In genomic region chr4:55948726-55949479, GRCh38 we compare ENCODE assay signal across 8 cellular contexts. TPM values are rescaled to one million over a fixed set of nuclear protein-coding genes. Genes with fewer than 3 reads are reported as not detected.
DNase-seq lines count a peak whose midpoint lies in the region; ATAC-seq and TF ChIP-seq lines count a peak whose summit lies in the region.

CEP135 (plus strand) TSS chr4:55948945; CDS start chr4:55952131, 3,186 bp downstream.

- CTCF ChIA-PET in activated B cell treated with CpG ODN at 0.5 μM for 24 hours (lab: Charles Lee), result interaction anchor here (0.7 to 3.1 kb wide), 15 partner anchors 8 to 1030 kb away, joined by 3 to 24 read pairs (median 6); partner anchors contain the start of genes AASDH, PAICS, POLR2B and PPAT

- peaks cover 13 to 50% (median 37%) of the 10 kb centered on the region in 6 donors for H3K4me1 ChIP-seq in spleen

- peak; percentile 63 for TF ChIP-seq CTCF in activated B cell treated with CpG ODN at 0.5 μM for 24 hours (IDR thresholded peaks at IDR 0.05)
- TF ChIP-seq CTCF in cardiac fibroblast (IDR thresholded peaks at IDR 0.05; ENCODE audit: low read depth, low read length), result peak; percentile 85
- TF ChIP-seq CTCF in spleen (IDR thresholded peaks at IDR 0.05 in 8 of 11, conservative IDR thresholded peaks at IDR 0.05 in 3 of 11), result peak; percentile 91 to 98 (median 96)

- peak in 1 of 3 donors; percentile 15 for TF ChIP-seq POLR2A in spleen (IDR thresholded peaks at IDR 0.05)

- intact Hi-C loops in activated B cell treated with CpG ODN at 0.5 μM for 24 hours (cut with micrococcal nuclease) (loop anchor here (1.0 to 5.0 kb wide), 19 partner anchors 30 to 1887 kb away; partner anchors contain the start of genes AASDH, CHIC2, CLOCK and EXOC1), spleen (cut with DNase I; ENCODE audit: low total_unique reads) (loop anchor here (10.0 kb wide), 2 partner anchors 94 to 516 kb away; partner anchors contain the start of genes EXOC1 and SRP72)

- ATAC-seq in GM19035 (IDR thresholded peaks at IDR 0.05; ENCODE audit: unreplicated experiment) (peak; percentile 73), HG03342 (IDR thresholded peaks at IDR 0.05; ENCODE audit: unreplicated experiment) (peak; percentile 78), activated B cell treated with CpG ODN at 0.5 μM for 24 hours (ENCODE audit: low read depth) (peak; percentile 79)

- no peaks in the 10 kb centered on the region for H3K27me3 ChIP-seq in spleen (replicated peaks in 1 of 7)

- H3K27ac Mint-ChIP-seq in activated B cell treated with CpG ODN at 0.5 μM for 24 hours, result peak within 1 kb of the TSS; percentile 99

- 0% methylated on average over 31 to 77 of the region's 77 CpGs for WGBS in spleen, 5 donors

- peaks cover 40% of the 10 kb centered on the region for H3K36me3 Mint-ChIP-seq in activated B cell treated with CpG ODN at 0.5 μM for 24 hours (ENCODE audit: low read depth)

- H3K27ac ChIP-seq in spleen, result peak within 1 kb of the TSS; percentile 87 to 99 (median 98)

- H3K36me3 ChIP-seq in spleen, result peaks cover 0 to 20% (median 11%) of the 10 kb centered on the region in 6 donors

- H3K4me1 Mint-ChIP-seq in activated B cell treated with CpG ODN at 0.5 μM for 24 hours, result peaks cover 58% of the 10 kb centered on the region

- H3K4me3 ChIP-seq in cardiac fibroblast (replicated peaks in 1 of 2; ENCODE audit: low read depth in 2 of 2, low read length in 2 of 2) (peak within 1 kb of the TSS; percentile 71 to 80), spleen (peak within 1 kb of the TSS; percentile 85 to 96 (median 90))

- H3K27me3 Mint-ChIP-seq in activated B cell treated with CpG ODN at 0.5 μM for 24 hours, result no peaks in the 10 kb centered on the region

- H3K4me3 Mint-ChIP-seq in activated B cell treated with CpG ODN at 0.5 μM for 24 hours, result peak within 1 kb of the TSS; percentile 94

- DNase-seq in AML-193 (lab: John Stamatoyannopoulos, UW), result peak; percentile 84 to 87
- peak; percentile 92 for DNase-seq in NCI-H345 (lab: John Stamatoyannopoulos, UW)
- peak; percentile 94 for DNase-seq in activated B cell treated with CpG ODN at 0.5 μM for 24 hours
- DNase-seq in cardiac fibroblast (ENCODE audit: low read depth in 2 of 2), result peak; percentile 93 to 96
- peak; percentile 93 for DNase-seq in inferior parietal cortex (ENCODE audit: extremely low spot score)
- peak; percentile 99 for DNase-seq in spleen

- H3K9me3 ChIP-seq in spleen, result no peaks in the 10 kb centered on the region

- POLR2A ChIA-PET in activated B cell treated with CpG ODN at 0.5 μM for 24 hours (lab: Charles Lee), result interaction anchor here (0.6 to 3.2 kb wide), 23 partner anchors 8 to 1029 kb away, joined by 3 to 31 read pairs (median 5); partner anchors contain the start of genes AASDH, EXOC1, NOA1 and PAICS

- peaks cover 5% of the 10 kb centered on the region for H3K9me3 Mint-ChIP-seq in activated B cell treated with CpG ODN at 0.5 μM for 24 hours

RNA-seq across cellular contexts. Expression of gene CEP135, which starts in this region (rescaled TPM):
- total RNA-seq in activated B cell treated with CpG ODN at 0.5 μM for 24 hours, result 24.7 and 30.2 TPM in 2 replicates
- 10 to 100 TPM; 14.0 to 21.5 (median 14.6) TPM for total RNA-seq in spleen
- 1 to 10 TPM; 2.7 to 4.4 (median 3.0) TPM for polyA plus RNA-seq in spleen

Comparison
In these comparisons a context has a peak if more than half of its experiments do, and no peak if none do; other contexts are left out.
1. Peak in every context shown above with its lines: DNase-seq, ATAC-seq, H3K4me3 ChIP-seq and H3K27ac ChIP-seq.